29 cellular contexts compared by ENCODE assay signal in genomic region chr6:164741938-164742451, GRCh38.
"Had no signal": no experiment of that assay in that cellular context is flagged by ENCODE, and none has a peak within 500 bp of the region (broad histone marks: within the 10 kb centered on the region; RNA-seq: fewer than 3 reads in every experiment).

No MANE protein-coding gene starts in this region.

- H3K4me2 ChIP-seq: smooth muscle cell had no signal

- H3K9me3 ChIP-seq: neutrophil, pancreas, suprapubic skin, vagina had no signal

- H3K36me3 Mint-ChIP-seq: memory B cell; mesothelial cell of epicardium; naive B cell; natural killer cell treated with Interleukin-12 subunit alpha and Interleukin-12 subunit beta and Interleukin-15 and Interleukin-18, amount 100 ng/mL, for 72 hours had no signal

- H3K4me1 Mint-ChIP-seq: memory B cell; mesothelial cell of epicardium; naive B cell; neural crest cell; stimulated activated naive CD8-positive, alpha-beta T cell treated with anti-CD3 and anti-CD28 coated beads, Interleukin-15, amount 100 ng/mL, for 72 hours had no signal

- ATAC-seq: left lobe of liver; mucosa of descending colon; natural killer cell treated with Interleukin-12 subunit alpha and Interleukin-12 subunit beta and Interleukin-15 and Interleukin-18, amount 100 ng/mL, for 72 hours; pancreas; sciatic nerve; stimulated activated naive CD8-positive, alpha-beta T cell treated with anti-CD3 and anti-CD28 coated beads, Interleukin-15, amount 100 ng/mL, for 72 hours had no signal

- DNase-seq: dermis blood vessel endothelial cell; effector memory CD4-positive, alpha-beta T cell; head of caudate nucleus; kidney; mucosa of descending colon; naive B cell; pancreas; retina; stimulated activated CD4-positive, alpha-beta T cell treated with anti-CD3 and anti-CD28 coated beads, Interleukin-12 subunit alpha, Interleukin-12 subunit beta, amount 100 ng/mL, for 4 hours; stimulated activated CD4-positive, alpha-beta T cell treated with anti-CD3 and anti-CD28 coated beads, Interleukin-1b, Interleukin-23, amount 100 ng/mL, for 48 hours; stimulated activated CD4-positive, alpha-beta T cell treated with anti-CD3 and anti-CD28 coated beads, Interleukin-4, amount 100 ng/mL, for 1 hour; stimulated activated CD8-positive, alpha-beta memory T cell treated with anti-CD3 and anti-CD28 coated beads, Interleukin-4, amount 100 ng/mL, for 48 hours; stimulated activated naive CD4-positive, alpha-beta T cell; stimulated activated naive CD8-positive, alpha-beta T cell treated with anti-CD3 and anti-CD28 coated beads, Interleukin-15, amount 100 ng/mL, for 72 hours; trophoblast cell had no signal

- H3K27me3 ChIP-seq: neutrophil, pancreas, suprapubic skin, vagina had no signal

- H3K36me3 ChIP-seq: neutrophil, pancreas, suprapubic skin, vagina had no signal

- H3K4me1 ChIP-seq: pancreas, suprapubic skin, vagina had no signal

- H3K4me3 Mint-ChIP-seq: memory B cell; mesothelial cell of epicardium; naive B cell; natural killer cell treated with Interleukin-12 subunit alpha and Interleukin-12 subunit beta and Interleukin-15 and Interleukin-18, amount 100 ng/mL, for 72 hours; neural crest cell; stimulated activated naive CD8-positive, alpha-beta T cell treated with anti-CD3 and anti-CD28 coated beads, Interleukin-15, amount 100 ng/mL, for 72 hours had no signal

- FAIRE-seq: endometrium, frontal cortex, kidney, pancreas had no signal

- H3K4me3 ChIP-seq: coronary artery, lung, mucosa of descending colon, pancreas, smooth muscle cell, suprapubic skin, vagina had no signal

- H3K27ac Mint-ChIP-seq: memory B cell; mesothelial cell of epicardium; naive B cell; natural killer cell treated with Interleukin-12 subunit alpha and Interleukin-12 subunit beta and Interleukin-15 and Interleukin-18, amount 100 ng/mL, for 72 hours had no signal

- H3K27ac ChIP-seq: coronary artery, neutrophil, pancreas, suprapubic skin, vagina had no signal

- H3K27me3 Mint-ChIP-seq: memory B cell; naive B cell; natural killer cell treated with Interleukin-12 subunit alpha and Interleukin-12 subunit beta and Interleukin-15 and Interleukin-18, amount 100 ng/mL, for 72 hours; stimulated activated naive CD8-positive, alpha-beta T cell treated with anti-CD3 and anti-CD28 coated beads, Interleukin-15, amount 100 ng/mL, for 72 hours had no signal
